Comparison of ENCODE assay signal across 8 cellular contexts in genomic region chr7:55255501-55256445, GRCh38.
DNase-seq lines count a peak whose midpoint lies in the region; ATAC-seq, FAIRE-seq and TF ChIP-seq lines count a peak whose summit lies in the region.

No MANE protein-coding gene starts in this region.

- FAIRE-seq in frontal cortex (lab: Jason Lieb, UNC): no peak

- DNase-seq in DMS153 (lab: John Stamatoyannopoulos, UW): peak; percentile 68
- DNase-seq in RWPE1 (ENCODE audit: low spot score): peak; percentile 74
- DNase-seq in activated gamma-delta T cell (lab: John Stamatoyannopoulos, UW): peak; percentile 38
- peak; percentile 70 to 77 for DNase-seq in frontal cortex (ENCODE audit: low spot score in 2 of 2)
- peak in 52 of 56 donors; percentile 9 to 88 (median 62) for DNase-seq in nucleus accumbens (lab: John Stamatoyannopoulos, UW)
- peak; percentile 88 for DNase-seq in superior temporal gyrus (ENCODE audit: extremely low spot score)

- peaks cover 64% of the 10 kb centered on the region for H3K27me3 ChIP-seq in HUES6 (ENCODE audit: control insufficient read depth, insufficient read depth, low read length)

- CTCF ChIA-PET in RWPE1 (lab: Yijun Ruan, JAX): interaction anchor here (0.6 to 2.7 kb wide), 53 partner anchors 10 to 892 kb away, joined by 3 to 36 read pairs (median 4); partner anchors contain the start of genes EGFR and SEC61G

- peak overlapping the region; percentile 81 for H3K9ac ChIP-seq in HUES6 (ENCODE audit: low read length)

- TF ChIP-seq CTCF in RWPE1 (conservative IDR thresholded peaks at IDR 0.05; ENCODE audit: low read depth): peak; percentile 99

- ATAC-seq in GM21447 (IDR thresholded peaks at IDR 0.05; ENCODE audit: unreplicated experiment): peak; percentile 83

- no peaks in the 10 kb centered on the region for H3K9me3 ChIP-seq in HUES6 (ENCODE audit: control insufficient read depth, insufficient read depth, low read depth, low read length)

- H3K27ac ChIP-seq in HUES6 (ENCODE audit: low read depth, low read length): no peak overlapping the region
- H3K27ac ChIP-seq in RWPE1: peak overlapping the region; percentile 74

- H3K4me3 ChIP-seq in HUES6 (ENCODE audit: low read depth, low read length): peak overlapping the region; percentile 75

- H3K36me3 ChIP-seq in HUES6 (ENCODE audit: control insufficient read depth, insufficient read depth, low read length): no peaks in the 10 kb centered on the region

- H3K4me1 ChIP-seq in HUES6 (ENCODE audit: control insufficient read depth, insufficient read depth, low read length): no peaks in the 10 kb centered on the region

- POLR2A ChIA-PET in RWPE1 (lab: Yijun Ruan, JAX; ENCODE audit: low non-redundant PET): interaction anchor here (1.3 kb wide), 1 partner anchor 497 kb away, joined by 3 read pairs; the partner anchor contains the start of gene SEC61G

Comparison
In these comparisons a context has a peak if more than half of its experiments do, and no peak if none do; other contexts are left out.
1. DNase-seq: peak in every context shown above with its lines; median percentile 88 in superior temporal gyrus; 74 in RWPE1; 74 in frontal cortex; 68 in DMS153; 62 in nucleus accumbens; 38 in activated gamma-delta T cell.